In the genomic region with DNA sequence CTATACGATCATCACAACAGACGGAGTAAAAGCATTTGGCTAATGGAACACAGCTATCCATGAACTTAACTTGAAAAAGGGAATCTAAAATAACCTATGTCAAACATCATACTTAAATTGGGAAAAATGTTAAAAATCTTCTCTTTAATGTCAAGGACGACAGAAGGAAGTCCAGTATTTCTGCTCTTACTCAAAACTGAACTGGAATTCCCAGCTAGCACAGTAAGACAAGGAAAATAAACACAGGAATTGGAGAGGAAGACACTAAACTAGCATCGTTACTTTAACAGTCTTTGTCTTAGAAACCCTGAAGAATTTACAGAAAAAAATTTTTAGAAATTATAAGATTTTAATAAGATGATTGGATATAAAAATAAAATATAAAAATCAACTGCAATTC, we compare ENCODE assay signal across 16 cellular contexts.
DNase-seq lines count a peak whose midpoint lies in the region; ATAC-seq and TF ChIP-seq lines count a peak whose summit lies in the region.
"Had no signal": no experiment of that assay in that cellular context is flagged by ENCODE, and none has a peak within 500 bp of the region (broad histone marks: within the 10 kb centered on the region; RNA-seq: fewer than 3 reads in every experiment).

No MANE protein-coding gene starts in this region.

- H3K36me3 Mint-ChIP-seq in activated CD8-positive, alpha-beta memory T cell treated with anti-CD3 and anti-CD28 coated beads, Interleukin-2, amount 10 ng/mL, durations not matched to agents 7 days and 5 days = peaks cover 13% of the 10 kb centered on the region
- peaks cover 18% of the 10 kb centered on the region for H3K36me3 Mint-ChIP-seq in activated T-helper 2 cell treated with anti-CD3 and anti-CD28 coated beads, Interferon-gamma antibody, Interleukin-2, Interleukin-4, amounts not matched to agents 10 μg/mL and 5 μg/mL and 100 μg/mL, durations not matched to agents 14 hours and 24 hours and 36 hours (ENCODE audit: low read depth)

- peak overlapping the region; percentile 100 for H3K27ac Mint-ChIP-seq in activated CD8-positive, alpha-beta memory T cell treated with anti-CD3 and anti-CD28 coated beads, Interleukin-2, amount 10 ng/mL, durations not matched to agents 7 days and 5 days
- no peak overlapping the region for H3K27ac Mint-ChIP-seq in activated T-helper 2 cell treated with anti-CD3 and anti-CD28 coated beads, Interferon-gamma antibody, Interleukin-2, Interleukin-4, amounts not matched to agents 10 μg/mL and 5 μg/mL and 100 μg/mL, durations not matched to agents 14 hours and 24 hours and 36 hours
- H3K27ac Mint-ChIP-seq: progenitor cell of endocrine pancreas had no signal

- H3K4me1 ChIP-seq in spleen = peaks cover 28 to 100% (median 76%) of the 10 kb centered on the region in 6 donors

- H3K4me3 ChIP-seq in spleen = no peak overlapping the region
- H3K4me3 ChIP-seq: Peyer's patch had no signal

- CTCF ChIA-PET in activated CD8-positive, alpha-beta memory T cell treated with anti-CD3 and anti-CD28 coated beads, Interleukin-2, amount 10 ng/mL, durations not matched to agents 7 days and 5 days (lab: Charles Lee) = interaction anchor here (1.4 to 2.4 kb wide), 4 partner anchors 9 to 20 kb away, joined by 4 to 18 read pairs (median 10); no protein-coding TSS in a partner anchor

- TF ChIP-seq CTCF in spleen (IDR thresholded peaks at IDR 0.05 in 8 of 11, conservative IDR thresholded peaks at IDR 0.05 in 3 of 11) = no peak

- no peak for ATAC-seq in activated CD8-positive, alpha-beta memory T cell treated with anti-CD3 and anti-CD28 coated beads, Interleukin-2, amount 10 ng/mL, durations not matched to agents 7 days and 5 days

- H3K27me3 ChIP-seq in spleen (replicated peaks in 1 of 7) = no peaks in the 10 kb centered on the region
- H3K27me3 ChIP-seq: brain microvascular endothelial cell, Peyer's patch had no signal

- no peaks in the 10 kb centered on the region for H3K9me3 Mint-ChIP-seq in activated CD8-positive, alpha-beta memory T cell treated with anti-CD3 and anti-CD28 coated beads, Interleukin-2, amount 10 ng/mL, durations not matched to agents 7 days and 5 days (ENCODE audit: low read depth)
- H3K9me3 Mint-ChIP-seq in activated T-helper 2 cell treated with anti-CD3 and anti-CD28 coated beads, Interferon-gamma antibody, Interleukin-2, Interleukin-4, amounts not matched to agents 10 μg/mL and 5 μg/mL and 100 μg/mL, durations not matched to agents 14 hours and 24 hours and 36 hours = no peaks in the 10 kb centered on the region

- no peaks in the 10 kb centered on the region for H3K9me3 ChIP-seq in spleen
- H3K9me3 ChIP-seq: Caco-2, Peyer's patch had no signal

- peak overlapping the region in 7 of 8 donors; percentile 2 to 84 (median 58) for H3K27ac ChIP-seq in spleen
- H3K27ac ChIP-seq: brain microvascular endothelial cell had no signal

- intact Hi-C loops in activated T-helper 2 cell treated with anti-CD3 and anti-CD28 coated beads, Interferon-gamma antibody, Interleukin-2, Interleukin-4, amounts not matched to agents 10 μg/mL and 5 μg/mL and 100 μg/mL, durations not matched to agents 14 hours and 24 hours and 36 hours (cut with micrococcal nuclease) = loop anchor here (2.0 to 5.0 kb wide), 2 partner anchors 29 to 114 kb away; partner anchors contain the start of gene HDAC4
- intact Hi-C loops in spleen (cut with DNase I; ENCODE audit: low total_unique reads) = no loop called here

- WGBS in spleen, 5 donors = 67 to 80% (median 70%) methylated on average over 4 of the region's 4 CpGs

- peaks cover 5% of the 10 kb centered on the region for H3K27me3 Mint-ChIP-seq in activated CD8-positive, alpha-beta memory T cell treated with anti-CD3 and anti-CD28 coated beads, Interleukin-2, amount 10 ng/mL, durations not matched to agents 7 days and 5 days
- no peaks in the 10 kb centered on the region for H3K27me3 Mint-ChIP-seq in activated T-helper 2 cell treated with anti-CD3 and anti-CD28 coated beads, Interferon-gamma antibody, Interleukin-2, Interleukin-4, amounts not matched to agents 10 μg/mL and 5 μg/mL and 100 μg/mL, durations not matched to agents 14 hours and 24 hours and 36 hours (ENCODE audit: low read depth)
- H3K27me3 Mint-ChIP-seq: progenitor cell of endocrine pancreas had no signal

- no peak overlapping the region for H3K4me3 Mint-ChIP-seq in activated CD8-positive, alpha-beta memory T cell treated with anti-CD3 and anti-CD28 coated beads, Interleukin-2, amount 10 ng/mL, durations not matched to agents 7 days and 5 days
- peak overlapping the region; percentile 34 for H3K4me3 Mint-ChIP-seq in activated T-helper 2 cell treated with anti-CD3 and anti-CD28 coated beads, Interferon-gamma antibody, Interleukin-2, Interleukin-4, amounts not matched to agents 10 μg/mL and 5 μg/mL and 100 μg/mL, durations not matched to agents 14 hours and 24 hours and 36 hours (ENCODE audit: low read depth)

- peaks cover 68% of the 10 kb centered on the region for H3K4me1 Mint-ChIP-seq in activated CD8-positive, alpha-beta memory T cell treated with anti-CD3 and anti-CD28 coated beads, Interleukin-2, amount 10 ng/mL, durations not matched to agents 7 days and 5 days
- H3K4me1 Mint-ChIP-seq in activated T-helper 2 cell treated with anti-CD3 and anti-CD28 coated beads, Interferon-gamma antibody, Interleukin-2, Interleukin-4, amounts not matched to agents 10 μg/mL and 5 μg/mL and 100 μg/mL, durations not matched to agents 14 hours and 24 hours and 36 hours (ENCODE audit: low read depth) = peaks cover 62% of the 10 kb centered on the region

- peaks cover 0 to 10% (median 0%) of the 10 kb centered on the region in 6 donors for H3K36me3 ChIP-seq in spleen
- H3K36me3 ChIP-seq: brain microvascular endothelial cell, Peyer's patch had no signal

- no peak for DNase-seq in activated CD8-positive, alpha-beta memory T cell treated with anti-CD3 and anti-CD28 coated beads, Interleukin-2, amount 10 ng/mL, durations not matched to agents 7 days and 5 days
- DNase-seq in activated CD8-positive, alpha-beta memory T cell treated with anti-CD3 and anti-CD28 coated beads for 24 hours = no peak
- DNase-seq in activated T-helper 2 cell treated with anti-CD3 and anti-CD28 coated beads, Interferon-gamma antibody, Interleukin-2, Interleukin-4, amounts not matched to agents 10 μg/mL and 5 μg/mL and 100 μg/mL, durations not matched to agents 14 hours and 24 hours and 36 hours (ENCODE audit: low spot score) = no peak
- DNase-seq in hepatic stellate cell (ENCODE audit: low spot score) (peak; percentile 62), spleen (no peak), retina (no peak), GM19240 (ENCODE audit: insufficient read length, low spot score) (no peak), NAMALWA (ENCODE audit: low spot score) (no peak)
- DNase-seq: activated CD4-positive, alpha-beta T cell treated with anti-CD3 and anti-CD28 coated beads for 4 hours; brain microvascular endothelial cell; Caco-2; NCI-H2029; NCI-H526; SW 1271 had no signal

- TF ChIP-seq POLR2A in spleen (IDR thresholded peaks at IDR 0.05) = no peak
